ENCODE assay signal across 8 cellular contexts in the genomic region with DNA sequence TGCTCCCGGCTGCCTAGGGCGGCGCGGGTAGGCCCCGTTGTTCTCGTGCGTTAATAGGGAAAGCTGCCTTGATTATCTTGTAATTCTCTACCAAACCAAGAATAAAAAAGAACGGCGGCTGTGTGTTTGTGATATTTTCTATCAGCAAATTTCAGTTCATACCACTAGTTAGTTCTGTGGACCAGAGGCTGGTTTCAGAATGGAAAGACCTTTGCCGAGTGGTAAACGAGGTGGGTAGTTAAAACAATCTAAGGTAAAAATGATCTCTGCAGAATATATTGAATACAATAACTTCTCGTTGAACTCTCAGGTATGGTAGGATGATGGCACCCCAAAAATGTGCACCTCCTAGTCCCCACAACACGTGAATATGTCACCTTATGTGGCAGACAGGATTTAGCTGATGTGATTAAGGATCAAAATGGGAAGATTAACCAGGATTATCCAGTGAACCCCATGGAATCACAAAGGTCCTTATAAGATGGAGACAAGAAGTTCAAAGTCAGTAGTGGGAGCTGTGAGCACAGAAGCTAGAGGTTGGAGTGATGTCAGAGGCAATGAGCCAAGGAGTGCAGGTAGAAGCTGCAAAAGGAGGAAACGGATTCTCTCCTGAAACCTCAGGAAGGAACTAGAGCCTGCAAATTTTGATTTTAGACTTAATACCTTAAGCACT. TPM values are rescaled to one million over a fixed set of nuclear protein-coding genes. Genes with fewer than 3 reads are reported as not detected.
DNase-seq lines count a peak whose midpoint lies in the region; ATAC-seq, FAIRE-seq and TF ChIP-seq lines count a peak whose summit lies in the region.

No MANE protein-coding gene starts in this region.

- H3K27ac ChIP-seq in 22Rv1 (peak overlapping the region; percentile 89), RWPE2 (ENCODE audit: poor library complexity, severe bottlenecking) (peak overlapping the region; percentile 61), esophagus (ENCODE audit: low read depth in 2 of 2, low read length in 1 of 2) (peak overlapping the region; percentile 92 to 93)

- no peaks in the 10 kb centered on the region for H3K9me3 Mint-ChIP-seq in progenitor cell of endocrine pancreas (ENCODE audit: low read depth)

- DNase-seq in GM18507 (ENCODE audit: extremely low spot score, insufficient read length, low read depth), result no peak
- no peak for DNase-seq in RWPE2 (ENCODE audit: low spot score)
- DNase-seq in progenitor cell of endocrine pancreas (ENCODE audit: low spot score, unreplicated experiment), result no peak
- DNase-seq in HuH-7.5 (ENCODE audit: low spot score), result no peak
- no peak for DNase-seq in islet precursor cell

- H3K4me1 ChIP-seq in RWPE2 (ENCODE audit: insufficient read depth, poor library complexity, severe bottlenecking), result peaks cover 8% of the 10 kb centered on the region
- peaks cover 2% of the 10 kb centered on the region in 2 donors for H3K4me1 ChIP-seq in esophagus (ENCODE audit: control insufficient read depth in 2 of 2, insufficient read depth in 2 of 2, low read length in 1 of 2)

- H3K36me3 ChIP-seq in RWPE2 (ENCODE audit: low read depth) (no peaks in the 10 kb centered on the region), esophagus (ENCODE audit: control insufficient read depth in 2 of 2, insufficient read depth in 2 of 2, low read length in 1 of 2) (no peaks in the 10 kb centered on the region)

- peaks cover 4% of the 10 kb centered on the region for H3K36me3 Mint-ChIP-seq in progenitor cell of endocrine pancreas (ENCODE audit: insufficient read depth)

- peak overlapping the region; percentile 74 for H3K27ac Mint-ChIP-seq in progenitor cell of endocrine pancreas

- WGBS in esophagus, 2 donors, result 2 to 3% methylated on average over 14 of the region's 14 CpGs

- H3K4me3 ChIP-seq in RWPE2 (ENCODE audit: severe bottlenecking) (peak overlapping the region; percentile 82), esophagus (ENCODE audit: low read depth in 1 of 2, low read length in 2 of 2) (peak overlapping the region; percentile 63 to 81)

- H3K9me3 ChIP-seq in RWPE2 (ENCODE audit: severe bottlenecking) (no peaks in the 10 kb centered on the region), esophagus (ENCODE audit: control insufficient read depth in 2 of 2, insufficient read depth in 1 of 2, low read depth in 1 of 2, low read length in 1 of 2) (no peaks in the 10 kb centered on the region)

- peaks cover 29% of the 10 kb centered on the region for H3K4me1 Mint-ChIP-seq in progenitor cell of endocrine pancreas (ENCODE audit: low read depth)

- H3K27me3 ChIP-seq in RWPE2 (ENCODE audit: insufficient read depth, poor library complexity, severe bottlenecking) (no peaks in the 10 kb centered on the region), esophagus (ENCODE audit: control insufficient read depth in 1 of 2, insufficient read depth in 2 of 2, low read length in 2 of 2) (no peaks in the 10 kb centered on the region)

- ATAC-seq in RWPE2 (ENCODE audit: low read depth) (peak; percentile 19; the same call in 1 of the 3 replicates), GM18520 (IDR thresholded peaks at IDR 0.05; ENCODE audit: unreplicated experiment) (no peak)

- peak; percentile 73 for FAIRE-seq in GM18507 (lab: Jason Lieb, UNC)

- peak; percentile 25; the same call in 1 of the 2 replicates for TF ChIP-seq CTCF in 22Rv1 (IDR thresholded peaks at IDR 0.05)
- peak; percentile 21 for TF ChIP-seq CTCF in RWPE2 (IDR thresholded peaks at IDR 0.05; ENCODE audit: poor library complexity, severe bottlenecking)
- no peak for TF ChIP-seq CTCF in progenitor cell of endocrine pancreas (IDR thresholded peaks at IDR 0.05; ENCODE audit: unreplicated experiment)

- H3K4me3 Mint-ChIP-seq in progenitor cell of endocrine pancreas (ENCODE audit: low read depth), result peak overlapping the region; percentile 65

- H3K27me3 Mint-ChIP-seq in progenitor cell of endocrine pancreas, result no peaks in the 10 kb centered on the region

RNA-seq across cellular contexts. Expression of gene CFAP97, which starts 0.6 kb away (rescaled TPM):
- polyA plus RNA-seq in esophagus, result 1 to 10 TPM; 2.8 to 6.3 TPM
- total RNA-seq in progenitor cell of endocrine pancreas, result 27.5 and 28.6 TPM in 2 replicates

RNA-seq across cellular contexts. Expression of gene SNX25, which starts 5.0 kb away (rescaled TPM):
- 1 to 10 TPM; 3.5 to 4.4 TPM for polyA plus RNA-seq in esophagus
- total RNA-seq in progenitor cell of endocrine pancreas, result 13.3 and 13.9 TPM in 2 replicates
